Comparison of ENCODE assay signal across 1 cellular context in the genomic region with DNA sequence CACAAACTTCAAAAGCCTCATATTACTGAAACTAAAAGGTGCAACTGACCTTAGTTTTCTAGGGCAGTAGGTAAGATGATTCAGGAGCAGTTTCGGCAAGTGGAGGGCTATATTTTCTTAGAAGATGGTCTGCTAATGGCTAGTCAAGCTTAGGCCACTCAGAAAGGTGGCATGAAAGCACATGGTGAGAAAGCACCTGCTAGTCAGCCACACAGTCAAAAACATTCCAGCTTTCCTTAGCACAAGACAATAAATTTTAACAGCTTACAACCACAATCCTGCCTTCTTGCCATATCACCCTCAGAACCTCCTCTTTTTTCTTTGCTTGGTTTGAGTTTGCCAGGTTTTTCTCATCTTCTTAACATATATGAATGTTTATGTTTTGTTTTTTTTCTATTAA.
TF ChIP-seq lines count a peak whose summit lies in the region.

No MANE protein-coding gene starts in this region.

TF ChIP-seq in SK-N-SH treated with all-trans-retinoic acid at 6 μM for 48 hours, 23 proteins besides CTCF, POLR2A, EP300 and RAD21 (continued from another document):
- TF ChIP-seq, protein P1, sequence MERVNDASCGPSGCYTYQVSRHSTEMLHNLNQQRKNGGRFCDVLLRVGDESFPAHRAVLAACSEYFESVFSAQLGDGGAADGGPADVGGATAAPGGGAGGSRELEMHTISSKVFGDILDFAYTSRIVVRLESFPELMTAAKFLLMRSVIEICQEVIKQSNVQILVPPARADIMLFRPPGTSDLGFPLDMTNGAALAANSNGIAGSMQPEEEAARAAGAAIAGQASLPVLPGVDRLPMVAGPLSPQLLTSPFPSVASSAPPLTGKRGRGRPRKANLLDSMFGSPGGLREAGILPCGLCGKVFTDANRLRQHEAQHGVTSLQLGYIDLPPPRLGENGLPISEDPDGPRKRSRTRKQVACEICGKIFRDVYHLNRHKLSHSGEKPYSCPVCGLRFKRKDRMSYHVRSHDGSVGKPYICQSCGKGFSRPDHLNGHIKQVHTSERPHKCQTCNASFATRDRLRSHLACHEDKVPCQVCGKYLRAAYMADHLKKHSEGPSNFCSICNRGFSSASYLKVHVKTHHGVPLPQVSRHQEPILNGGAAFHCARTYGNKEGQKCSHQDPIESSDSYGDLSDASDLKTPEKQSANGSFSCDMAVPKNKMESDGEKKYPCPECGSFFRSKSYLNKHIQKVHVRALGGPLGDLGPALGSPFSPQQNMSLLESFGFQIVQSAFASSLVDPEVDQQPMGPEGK (CRISPR knock-in tag; IDR thresholded peaks at IDR 0.05; ENCODE audit: borderline replicate concordance): no peak
- no peak for TF ChIP-seq ZFP30 (CRISPR knock-in tag; IDR thresholded peaks at IDR 0.05)
- TF ChIP-seq TOX (CRISPR knock-in tag; IDR thresholded peaks at IDR 0.05; ENCODE audit: borderline replicate concordance): no peak
- TF ChIP-seq, protein P2, sequence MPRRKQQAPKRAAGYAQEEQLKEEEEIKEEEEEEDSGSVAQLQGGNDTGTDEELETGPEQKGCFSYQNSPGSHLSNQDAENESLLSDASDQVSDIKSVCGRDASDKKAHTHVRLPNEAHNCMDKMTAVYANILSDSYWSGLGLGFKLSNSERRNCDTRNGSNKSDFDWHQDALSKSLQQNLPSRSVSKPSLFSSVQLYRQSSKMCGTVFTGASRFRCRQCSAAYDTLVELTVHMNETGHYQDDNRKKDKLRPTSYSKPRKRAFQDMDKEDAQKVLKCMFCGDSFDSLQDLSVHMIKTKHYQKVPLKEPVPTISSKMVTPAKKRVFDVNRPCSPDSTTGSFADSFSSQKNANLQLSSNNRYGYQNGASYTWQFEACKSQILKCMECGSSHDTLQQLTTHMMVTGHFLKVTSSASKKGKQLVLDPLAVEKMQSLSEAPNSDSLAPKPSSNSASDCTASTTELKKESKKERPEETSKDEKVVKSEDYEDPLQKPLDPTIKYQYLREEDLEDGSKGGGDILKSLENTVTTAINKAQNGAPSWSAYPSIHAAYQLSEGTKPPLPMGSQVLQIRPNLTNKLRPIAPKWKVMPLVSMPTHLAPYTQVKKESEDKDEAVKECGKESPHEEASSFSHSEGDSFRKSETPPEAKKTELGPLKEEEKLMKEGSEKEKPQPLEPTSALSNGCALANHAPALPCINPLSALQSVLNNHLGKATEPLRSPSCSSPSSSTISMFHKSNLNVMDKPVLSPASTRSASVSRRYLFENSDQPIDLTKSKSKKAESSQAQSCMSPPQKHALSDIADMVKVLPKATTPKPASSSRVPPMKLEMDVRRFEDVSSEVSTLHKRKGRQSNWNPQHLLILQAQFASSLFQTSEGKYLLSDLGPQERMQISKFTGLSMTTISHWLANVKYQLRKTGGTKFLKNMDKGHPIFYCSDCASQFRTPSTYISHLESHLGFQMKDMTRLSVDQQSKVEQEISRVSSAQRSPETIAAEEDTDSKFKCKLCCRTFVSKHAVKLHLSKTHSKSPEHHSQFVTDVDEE (CRISPR knock-in tag; IDR thresholded peaks at IDR 0.05): no peak
